ENCODE assay signal across 11 cellular contexts in genomic region chr11:134173296-134173695, GRCh38.
"Had no signal": no experiment of that assay in that cellular context is flagged by ENCODE, and none has a peak within 500 bp of the region (broad histone marks: within the 10 kb centered on the region; RNA-seq: fewer than 3 reads in every experiment).

No MANE protein-coding gene starts in this region.

- DNase-seq: GM23248, GOT3, H7, H9, HCEC 1CT, HFFc6 had no signal

- H3K9me3 Mint-ChIP-seq: HFFc6 had no signal

- ATAC-seq: GM23338, HCT116 had no signal

- H3K4me2 ChIP-seq: GM23338 had no signal

- H3K4me1 Mint-ChIP-seq: GM23338, H9 had no signal

- H3K9me3 ChIP-seq: HAP-1 had no signal

- FAIRE-seq: H1, H54 had no signal

- H3K27ac Mint-ChIP-seq: GM23338, H9, HFFc6 had no signal

- H3K4me3 Mint-ChIP-seq: GM23338, H9, HFFc6 had no signal

- H2AFZ ChIP-seq: GM23248, GM23338 had no signal

- H3K9ac ChIP-seq: GM23248 had no signal

- H3K4me1 ChIP-seq: HAP-1 had no signal

- H3K27ac ChIP-seq: GM23248 had no signal

- H3K4me3 ChIP-seq: GM23248, GM23338, HAP-1 had no signal
